ENCODE assay signal across 9 cellular contexts in genomic region chr19:39446365-39447084, GRCh38. TPM values are rescaled to one million over a fixed set of nuclear protein-coding genes. Genes with fewer than 3 reads are reported as not detected.
DNase-seq lines count a peak whose midpoint lies in the region; ATAC-seq, FAIRE-seq and TF ChIP-seq lines count a peak whose summit lies in the region.
"Had no signal": no experiment of that assay in that cellular context is flagged by ENCODE, and none has a peak within 500 bp of the region (broad histone marks: within the 10 kb centered on the region; RNA-seq: fewer than 3 reads in every experiment).

No MANE protein-coding gene starts in this region.

- SMC1A ChIA-PET in GM12878 (lab: Charles Lee; ENCODE audit: uncharacterized antibody, unreplicated experiment): interaction anchor here (0.9 to 1.8 kb wide), 2 partner anchors 35 to 93 kb away, joined by 3 to 5 read pairs; partner anchors contain the start of gene EID2

- intact Hi-C loops in heart left ventricle (cut with DNase I): loop anchor here in 5 of 10 donors (5.0 to 10.0 kb wide), 3 partner anchors 52 to 88 kb away; partner anchors contain the start of genes EID2B (in 3 of the 5), MED29 (in 2 of the 5) and PAF1 (in 2 of the 5)
- intact Hi-C loops in Right ventricle myocardium superior (cut with DNase I): no loop called here
- intact Hi-C loops in GM12878 (cut with micrococcal nuclease; ENCODE audit: unreplicated experiment): loop anchor here (5.0 kb wide), 1 partner anchor 51 kb away; the partner anchor contains the start of gene DLL3

- H3K27me3 ChIP-seq in heart left ventricle (no peaks in the 10 kb centered on the region), GM12878 (replicated peaks in 1 of 2; ENCODE audit: control insufficient read depth in 2 of 2, insufficient read depth in 2 of 2, low read length in 1 of 2) (no peaks in the 10 kb centered on the region), lung (ENCODE audit: control insufficient read depth, insufficient read depth) (no peaks in the 10 kb centered on the region), upper lobe of left lung (no peaks in the 10 kb centered on the region)

- 85 to 88% (median 86%) methylated on average over 16 of the region's 16 CpGs for WGBS in heart left ventricle, 4 donors
- 78% methylated on average over 16 of the region's 16 CpGs for WGBS in GM12878 (ENCODE audit: insufficient coverage, insufficient replicate concordance, low lambda C conversion rate, missing lambda C conversion rate)
- 84 to 89% methylated on average over 16 of the region's 16 CpGs for WGBS in lung, 2 donors
- WGBS in upper lobe of left lung, 2 donors: 83 to 84% methylated on average over 16 of the region's 16 CpGs

- TF ChIP-seq CTCF in heart left ventricle (IDR thresholded peaks at IDR 0.05) (no peak), GM12878 (IDR thresholded peaks at IDR 0.05 in 2 of 3, conservative IDR thresholded peaks at IDR 0.05 in 1 of 3; ENCODE audit: control insufficient read depth in 2 of 3, extremely low read depth in 1 of 3, insufficient read depth in 1 of 3, low read depth in 3 of 3, low read length in 3 of 3) (no peak), lung (IDR thresholded peaks at IDR 0.05; ENCODE audit: control extremely low read depth, extremely low read depth) (no peak), upper lobe of left lung (IDR thresholded peaks at IDR 0.05) (no peak)

- no peak for TF ChIP-seq RAD21 in GM12878 (IDR thresholded peaks at IDR 0.05; ENCODE audit: insufficient read depth, low read depth, low read length)

- CTCF ChIA-PET in GM12878 (lab: Yijun Ruan, JAX): interaction anchor here (0.6 to 2.6 kb wide), 7 partner anchors 11 to 226 kb away, joined by 3 to 8 read pairs (median 4); partner anchors contain the start of genes PLEKHG2 and RPS16

- POLR2A ChIA-PET in GM12878 (lab: Charles Lee): interaction anchor here (1.5 to 3.9 kb wide), 2 partner anchors 11 to 35 kb away, joined by 4 to 40 read pairs; partner anchors contain the start of gene RPS16

- H3K36me3 ChIP-seq in heart left ventricle (peaks cover 0 to 30% (median 11%) of the 10 kb centered on the region in 9 donors), GM12878 (ENCODE audit: control insufficient read depth in 2 of 2, insufficient read depth in 2 of 2, low read length in 1 of 2) (peaks cover 0 to 9% of the 10 kb centered on the region in 2 experiments; a peak in 1 of 4 replicates), lung (ENCODE audit: control insufficient read depth in 2 of 2, insufficient read depth in 2 of 2, low read length in 2 of 2) (peaks cover 0 to 6% of the 10 kb centered on the region in 2 donors), upper lobe of left lung (peaks cover 0 to 20% (median 0%) of the 10 kb centered on the region in 4 donors)

- peak overlapping the region; percentile 96 for H3K9ac ChIP-seq in GM12878 (ENCODE audit: control insufficient read depth, insufficient read depth, low read length)

- TF ChIP-seq EP300 in GM12878 (IDR thresholded peaks at IDR 0.05; ENCODE audit: borderline replicate concordance in 1 of 2, control insufficient read depth in 1 of 2, low read depth in 2 of 2, low read length in 2 of 2): no peak
- no peak for TF ChIP-seq EP300 in upper lobe of left lung (IDR thresholded peaks at IDR 0.05)

- ATAC-seq in heart left ventricle: no peak
- no peak for ATAC-seq in Right ventricle myocardium superior (ENCODE audit: poor library complexity)
- no peak for ATAC-seq in GM12878
- ATAC-seq in lung (ENCODE audit: insufficient read depth, low FRiP score): no peak
- ATAC-seq in upper lobe of left lung (ENCODE audit: low FRiP score in 2 of 2): no peak
- no peak for ATAC-seq in GM18517 (IDR thresholded peaks at IDR 0.05; ENCODE audit: unreplicated experiment)
- no peak for ATAC-seq in GM21423 (IDR thresholded peaks at IDR 0.05; ENCODE audit: unreplicated experiment)
- no peak for ATAC-seq in HG02852 (IDR thresholded peaks at IDR 0.05; ENCODE audit: unreplicated experiment)

- H4K20me1 ChIP-seq in GM12878 (ENCODE audit: control insufficient read depth, insufficient read depth): peaks cover 1% of the 10 kb centered on the region; the same call in 1 of the 2 replicates

- in situ Hi-C loops in GM12878 (cut with MboI): no loop called here

- no peak for FAIRE-seq in GM12878 (lab: Jason Lieb, UNC)

- no peak for DNase-seq in heart left ventricle
- no peak for DNase-seq in Right ventricle myocardium superior
- no peak for DNase-seq in GM12878 (ENCODE audit: low read depth, low spot score)
- DNase-seq in lung (ENCODE audit: low spot score): no peak
- no peak for DNase-seq in upper lobe of left lung
- DNase-seq: GDM1 had no signal

- H3K9me3 ChIP-seq in heart left ventricle: no peaks in the 10 kb centered on the region
- no peaks in the 10 kb centered on the region for H3K9me3 ChIP-seq in GM12878 (replicated peaks; ENCODE audit: control insufficient read depth, insufficient read depth, low read length)
- H3K9me3 ChIP-seq in lung (ENCODE audit: control insufficient read depth in 2 of 2, insufficient read depth in 1 of 2, low read length in 1 of 2): no peaks in the 10 kb centered on the region
- H3K9me3 ChIP-seq in upper lobe of left lung: no peaks in the 10 kb centered on the region

- H3K27ac ChIP-seq in heart left ventricle: peak overlapping the region in 7 of 12 donors; percentile 86 to 96 (median 94)
- H3K27ac ChIP-seq in GM12878 (ENCODE audit: control insufficient read depth, insufficient read depth): peak overlapping the region; percentile 95
- H3K27ac ChIP-seq in lung (ENCODE audit: low read depth in 1 of 2, low read length in 1 of 2): no peak overlapping the region
- H3K27ac ChIP-seq in upper lobe of left lung: peak overlapping the region; percentile 90 to 96 (median 94)

- peaks cover 72% of the 10 kb centered on the region for H3K79me2 ChIP-seq in GM12878 (ENCODE audit: control insufficient read depth, insufficient read depth, low read length)

- no TSS peak for BruUV-seq in GM12878 (replicated peaks; lab: Mats Ljungman, UMichigan)

- RAD21 ChIA-PET in GM12878 (lab: Charles Lee; ENCODE audit: unreplicated experiment): interaction anchor here (1.2 to 3.0 kb wide), 2 partner anchors 11 to 48 kb away, joined by 3 to 7 read pairs; partner anchors contain the start of gene RPS16

- H3K4me1 ChIP-seq in heart left ventricle (peaks cover 8 to 56% (median 37%) of the 10 kb centered on the region in 12 donors), GM12878 (ENCODE audit: control insufficient read depth, insufficient read depth, low read length) (peaks cover 28% of the 10 kb centered on the region), lung (ENCODE audit: control insufficient read depth in 2 of 2, insufficient read depth in 2 of 2, low read length in 2 of 2) (peaks cover 10% of the 10 kb centered on the region in 2 donors), upper lobe of left lung (peaks cover 34 to 59% (median 39%) of the 10 kb centered on the region in 4 donors)

- H3K4me3 ChIP-seq in heart left ventricle (peak overlapping the region; percentile 65 to 98 (median 86)), GM12878 (peak overlapping the region; percentile 87), lung (peak overlapping the region; percentile 11), upper lobe of left lung (peak overlapping the region; percentile 67 to 98 (median 90))

- H2AFZ ChIP-seq in GM12878 (ENCODE audit: control insufficient read depth, low read depth, low read length): no peak overlapping the region

- H3K4me2 ChIP-seq in GM12878 (ENCODE audit: control insufficient read depth, insufficient read depth): peak overlapping the region; percentile 81

- TF ChIP-seq POLR2A in heart left ventricle (IDR thresholded peaks at IDR 0.05): no peak
- no peak for TF ChIP-seq POLR2A in GM12878 (IDR thresholded peaks at IDR 0.05; ENCODE audit: low read depth, low read length)
- TF ChIP-seq POLR2A in upper lobe of left lung (IDR thresholded peaks at IDR 0.05): no peak

RNA-seq across cellular contexts. Expression of gene SUPT5H, which starts 1.1 kb away (rescaled TPM):
- 100 to 1,000 TPM in 1 of 9 donors, 10 to 100 TPM in 8; 64.2 to 113 (median 81.7) TPM for total RNA-seq in heart left ventricle
- 100 to 1,000 TPM in 1 of 2 donors, 10 to 100 TPM in 1; 63.8 to 112 TPM for polyA plus RNA-seq in heart left ventricle
- total RNA-seq in Right ventricle myocardium superior: 82.6 TPM
- total RNA-seq in GM12878 (2013; cell fraction: nucleolus; rRNA removed): 120 and 136 TPM in 2 replicates
- 87.8 and 93.6 TPM in 2 replicates for total RNA-seq in GM12878 (2014; rRNA removed)
- total RNA-seq in GM12878 (2014; rRNA removed; fragmentation: Illumina TruSeq; extraction: Trizol): 48.9 and 51.5 TPM in 2 replicates
- total RNA-seq in GM12878 (2021): 119 and 138 TPM in 2 replicates
- 145 TPM for polyA plus RNA-seq in GM12878 (2011; ENCODE audit: low read depth)
- polyA plus RNA-seq in GM12878 (2011; rRNA removed): 43.2 and 64.5 TPM in 2 replicates
- polyA plus RNA-seq in GM12878 (2011; cell fraction: cytosol; rRNA removed): 78.1 and 85.9 TPM in 2 replicates
- 277 and 358 TPM in 2 replicates for polyA plus RNA-seq in GM12878 (2011; cell fraction: nucleus; rRNA removed)
- 121 and 139 TPM in 2 replicates for polyA plus RNA-seq in GM12878 (2012)
- polyA plus RNA-seq in GM12878 (2014; fragmentation: Illumina TruSeq; extraction: Trizol): 58.7 and 88.1 TPM in 2 replicates
- 10 to 100 TPM; 27.2 to 75.0 TPM for polyA plus RNA-seq in GM12878 (2014; fragmentation: Nextera tagmentation; extraction: Ambion mirVana)
- polyA plus RNA-seq in GM12878 (2014; rRNA removed): 79.1 and 87.0 TPM in 2 replicates
- 100 to 1,000 TPM; 188 to 194 TPM for polyA plus RNA-seq in GM12878 (2016; fragmentation: Nextera tagmentation; extraction: Ambion mirVana)
- polyA minus RNA-seq in GM12878 (2011; rRNA and poly(A)+ RNA removed): 63.9 and 89.8 TPM in 2 replicates
- polyA minus RNA-seq in GM12878 (2011; cell fraction: cytosol; rRNA and poly(A)+ RNA removed): 38.8 and 43.0 TPM in 2 replicates
- polyA minus RNA-seq in GM12878 (2011; cell fraction: nucleus; rRNA and poly(A)+ RNA removed): 42.1 and 76.8 TPM in 2 replicates
- 100 to 1,000 TPM in 1 of 2 donors, 10 to 100 TPM in 1; 55.1 to 105 TPM for total RNA-seq in lung
- polyA plus RNA-seq in lung: 100 to 1,000 TPM in 1 of 2 donors, 10 to 100 TPM in 1; 71.0 to 127 TPM
- 100 to 1,000 TPM in 4 of 6 donors, 10 to 100 TPM in 2; 94.9 to 183 (median 111) TPM for total RNA-seq in upper lobe of left lung

RNA-seq across cellular contexts. Expression of gene RPS16, which starts 10.8 kb away (rescaled TPM):
- total RNA-seq in heart left ventricle (1,000 to 10,000 TPM in 7 of 9 donors, 100 to 1,000 TPM in 2; 617 to 1,566 (median 1,374) TPM), Right ventricle myocardium superior (1,176 TPM), GM12878 (2014; rRNA removed) (1,897 and 2,276 TPM in 2 replicates), GM12878 (2014; rRNA removed; fragmentation: Illumina TruSeq; extraction: Trizol) (144 and 148 TPM in 2 replicates), GM12878 (2021) (3,603 and 3,713 TPM in 2 replicates), lung (1,000 to 10,000 TPM in 1 of 2 donors, 100 to 1,000 TPM in 1; 108 to 1,772 TPM), upper lobe of left lung (1,000 to 10,000 TPM in 4 of 6 donors, 100 to 1,000 TPM in 2; 634 to 2,303 (median 1,625) TPM)
- polyA plus RNA-seq in heart left ventricle (1,000 to 10,000 TPM; 1,266 to 2,656 TPM), GM12878 (2011; rRNA removed) (1,202 and 1,881 TPM in 2 replicates), GM12878 (2014; fragmentation: Illumina TruSeq; extraction: Trizol) (1,250 and 2,410 TPM in 2 replicates), GM12878 (2014; fragmentation: Nextera tagmentation; extraction: Ambion mirVana) (1,000 to 10,000 TPM; 3,810 to 4,177 TPM), GM12878 (2014; rRNA removed) (4,404 and 4,810 TPM in 2 replicates), GM12878 (2016; fragmentation: Nextera tagmentation; extraction: Ambion mirVana) (1,000 to 10,000 TPM; 1,821 to 1,829 TPM), lung (1,000 to 10,000 TPM; 2,468 to 3,242 TPM)
- 10.8 and 16.1 TPM in 2 replicates for total RNA-seq in GM12878 (2013; cell fraction: nucleolus; rRNA removed)
- 5,627 TPM for polyA plus RNA-seq in GM12878 (2011; ENCODE audit: low read depth)
- 7,530 and 7,949 TPM in 2 replicates for polyA plus RNA-seq in GM12878 (2011; cell fraction: cytosol; rRNA removed)
- polyA plus RNA-seq in GM12878 (2011; cell fraction: nucleus; rRNA removed): 2,024 and 2,282 TPM in 2 replicates
- polyA plus RNA-seq in GM12878 (2012): 5,175 and 6,218 TPM in 2 replicates
- polyA minus RNA-seq in GM12878 (2011; rRNA and poly(A)+ RNA removed): 1,788 and 3,301 TPM in 2 replicates
- polyA minus RNA-seq in GM12878 (2011; cell fraction: cytosol; rRNA and poly(A)+ RNA removed): 1,375 and 1,377 TPM in 2 replicates
- polyA minus RNA-seq in GM12878 (2011; cell fraction: nucleus; rRNA and poly(A)+ RNA removed): 333 and 402 TPM in 2 replicates

RNA-seq across cellular contexts. Expression of gene PLEKHG2, which starts 34.1 kb away (rescaled TPM):
- total RNA-seq in heart left ventricle (10 to 100 TPM in 8 of 9 donors, 1 to 10 TPM in 1; 9.2 to 38.5 (median 14.6) TPM), Right ventricle myocardium superior (9.0 TPM), GM12878 (2014; rRNA removed) (13.4 and 18.1 TPM in 2 replicates), GM12878 (2014; rRNA removed; fragmentation: Illumina TruSeq; extraction: Trizol) (12.1 and 13.6 TPM in 2 replicates), GM12878 (2021) (56.6 and 62.5 TPM in 2 replicates), lung (10 to 100 TPM; 33.4 to 52.7 TPM), upper lobe of left lung (10 to 100 TPM; 15.8 to 48.1 (median 29.0) TPM)
- polyA plus RNA-seq in heart left ventricle (10 to 100 TPM in 1 of 2 donors, 1 to 10 TPM in 1; 8.9 to 11.7 TPM), GM12878 (2011; rRNA removed) (6.3 and 10.4 TPM in 2 replicates), GM12878 (2014; fragmentation: Illumina TruSeq; extraction: Trizol) (17.1 and 114 TPM in 2 replicates), GM12878 (2014; fragmentation: Nextera tagmentation; extraction: Ambion mirVana) (1 to 10 TPM; 3.0 to 7.2 TPM), GM12878 (2014; rRNA removed) (25.2 and 31.8 TPM in 2 replicates), GM12878 (2016; fragmentation: Nextera tagmentation; extraction: Ambion mirVana) (10 to 100 TPM; 17.3 to 18.1 TPM), lung (10 to 100 TPM; 15.5 to 20.9 TPM)
- 49.8 and 54.8 TPM in 2 replicates for total RNA-seq in GM12878 (2013; cell fraction: nucleolus; rRNA removed)
- 10.5 TPM for polyA plus RNA-seq in GM12878 (2011; ENCODE audit: low read depth)
- polyA plus RNA-seq in GM12878 (2011; cell fraction: cytosol; rRNA removed): 8.8 and 23.4 TPM in 2 replicates
- 78.6 and 96.3 TPM in 2 replicates for polyA plus RNA-seq in GM12878 (2011; cell fraction: nucleus; rRNA removed)
- 29.4 and 34.1 TPM in 2 replicates for polyA plus RNA-seq in GM12878 (2012)
- 5.9 and 32.7 TPM in 2 replicates for polyA minus RNA-seq in GM12878 (2011; rRNA and poly(A)+ RNA removed)
- polyA minus RNA-seq in GM12878 (2011; cell fraction: cytosol; rRNA and poly(A)+ RNA removed): 13.9 and 15.4 TPM in 2 replicates
- polyA minus RNA-seq in GM12878 (2011; cell fraction: nucleus; rRNA and poly(A)+ RNA removed): 20.4 and 29.4 TPM in 2 replicates

RNA-seq across cellular contexts. Expression of gene TIMM50, which starts 34.1 kb away (rescaled TPM):
- total RNA-seq in heart left ventricle: 10 to 100 TPM; 66.0 to 91.3 (median 77.3) TPM
- 100 to 1,000 TPM; 103 to 106 TPM for polyA plus RNA-seq in heart left ventricle
- total RNA-seq in Right ventricle myocardium superior: 80.6 TPM
- 49.3 and 62.8 TPM in 2 replicates for total RNA-seq in GM12878 (2013; cell fraction: nucleolus; rRNA removed)
- 106 and 113 TPM in 2 replicates for total RNA-seq in GM12878 (2014; rRNA removed)
- 55.9 and 59.3 TPM in 2 replicates for total RNA-seq in GM12878 (2014; rRNA removed; fragmentation: Illumina TruSeq; extraction: Trizol)
- total RNA-seq in GM12878 (2021): 92.0 and 95.5 TPM in 2 replicates
- polyA plus RNA-seq in GM12878 (2011; ENCODE audit: low read depth): 26.5 TPM
- polyA plus RNA-seq in GM12878 (2011; rRNA removed): 93.2 and 106 TPM in 2 replicates
- 119 and 144 TPM in 2 replicates for polyA plus RNA-seq in GM12878 (2011; cell fraction: cytosol; rRNA removed)
- polyA plus RNA-seq in GM12878 (2011; cell fraction: nucleus; rRNA removed): 99.5 and 132 TPM in 2 replicates
- 46.8 and 66.1 TPM in 2 replicates for polyA plus RNA-seq in GM12878 (2012)
- 43.7 and 68.4 TPM in 2 replicates for polyA plus RNA-seq in GM12878 (2014; fragmentation: Illumina TruSeq; extraction: Trizol)
- 10 to 100 TPM; 15.6 to 34.7 TPM for polyA plus RNA-seq in GM12878 (2014; fragmentation: Nextera tagmentation; extraction: Ambion mirVana)
- 109 and 112 TPM in 2 replicates for polyA plus RNA-seq in GM12878 (2014; rRNA removed)
- 100 to 1,000 TPM; 133 to 146 TPM for polyA plus RNA-seq in GM12878 (2016; fragmentation: Nextera tagmentation; extraction: Ambion mirVana)
- polyA minus RNA-seq in GM12878 (2011; rRNA and poly(A)+ RNA removed): 62.7 and 88.2 TPM in 2 replicates
- polyA minus RNA-seq in GM12878 (2011; cell fraction: cytosol; rRNA and poly(A)+ RNA removed): 31.9 and 36.6 TPM in 2 replicates
- 22.1 and 40.0 TPM in 2 replicates for polyA minus RNA-seq in GM12878 (2011; cell fraction: nucleus; rRNA and poly(A)+ RNA removed)
- total RNA-seq in lung: 10 to 100 TPM; 47.5 to 57.8 TPM
- 10 to 100 TPM; 49.7 to 67.4 TPM for polyA plus RNA-seq in lung
- total RNA-seq in upper lobe of left lung: 10 to 100 TPM; 47.8 to 80.9 (median 54.4) TPM

RNA-seq across cellular contexts. Expression of gene ZFP36, which starts 39.9 kb away (rescaled TPM):
- total RNA-seq in heart left ventricle: 100 to 1,000 TPM in 2 of 9 donors, 10 to 100 TPM in 7; 16.1 to 145 (median 51.1) TPM
- polyA plus RNA-seq in heart left ventricle: 10 to 100 TPM; 45.8 to 65.1 TPM
- 44.9 TPM for total RNA-seq in Right ventricle myocardium superior
- total RNA-seq in GM12878 (2013; cell fraction: nucleolus; rRNA removed): 55.8 and 57.7 TPM in 2 replicates
- 10.1 and 11.9 TPM in 2 replicates for total RNA-seq in GM12878 (2014; rRNA removed)
- 10.0 and 10.1 TPM in 2 replicates for total RNA-seq in GM12878 (2014; rRNA removed; fragmentation: Illumina TruSeq; extraction: Trizol)
- 50.1 and 55.0 TPM in 2 replicates for total RNA-seq in GM12878 (2021)
- 10.7 TPM for polyA plus RNA-seq in GM12878 (2011; ENCODE audit: low read depth)
- 2.9 and 5.3 TPM in 2 replicates for polyA plus RNA-seq in GM12878 (2011; rRNA removed)
- polyA plus RNA-seq in GM12878 (2011; cell fraction: cytosol; rRNA removed): 8.8 and 14.3 TPM in 2 replicates
- polyA plus RNA-seq in GM12878 (2011; cell fraction: nucleus; rRNA removed): 74.9 and 76.1 TPM in 2 replicates
- polyA plus RNA-seq in GM12878 (2012): 39.8 and 73.1 TPM in 2 replicates
- 24.3 and 30.2 TPM in 2 replicates for polyA plus RNA-seq in GM12878 (2014; fragmentation: Illumina TruSeq; extraction: Trizol)
- 1 to 10 TPM; 5.3 to 7.8 TPM for polyA plus RNA-seq in GM12878 (2014; fragmentation: Nextera tagmentation; extraction: Ambion mirVana)
- polyA plus RNA-seq in GM12878 (2014; rRNA removed): 31.3 and 31.6 TPM in 2 replicates
- polyA plus RNA-seq in GM12878 (2016; fragmentation: Nextera tagmentation; extraction: Ambion mirVana): 10 to 100 TPM; 39.7 to 43.7 TPM
- polyA minus RNA-seq in GM12878 (2011; rRNA and poly(A)+ RNA removed): 3.7 and 10.3 TPM in 2 replicates
- polyA minus RNA-seq in GM12878 (2011; cell fraction: cytosol; rRNA and poly(A)+ RNA removed): 30.7 and 36.4 TPM in 2 replicates
- polyA minus RNA-seq in GM12878 (2011; cell fraction: nucleus; rRNA and poly(A)+ RNA removed): 64.4 and 90.9 TPM in 2 replicates
- 100 to 1,000 TPM in 1 of 2 donors, 10 to 100 TPM in 1; 41.2 to 170 TPM for total RNA-seq in lung
- polyA plus RNA-seq in lung: 100 to 1,000 TPM; 174 to 655 TPM
- 100 to 1,000 TPM; 195 to 525 (median 238) TPM for total RNA-seq in upper lobe of left lung

Comparison
In these comparisons a context has a peak if more than half of its experiments do, and no peak if none do; other contexts are left out.
1. H3K27ac ChIP-seq: peak in heart left ventricle (7 of 12), GM12878 (single experiment) and upper lobe of left lung (4 of 4); none in lung (0 of 2).
2. H3K4me3 ChIP-seq: peak in every context shown above with its lines; median percentile 90 in upper lobe of left lung; 87 in GM12878; 86 in heart left ventricle; 11 in lung.